ENCODE assay signal across 8 cellular contexts in genomic region chr22:46068908-46069481, GRCh38.
A peak's percentile ranks its signal among the peaks of the same experiment; 100 is the strongest.
DNase-seq lines count a peak whose midpoint lies in the region; ATAC-seq, FAIRE-seq and TF ChIP-seq lines count a peak whose summit lies in the region.

No MANE protein-coding gene starts in this region.

- peak; percentile 78 for FAIRE-seq in keratinocyte (lab: Jason Lieb, UNC)

- H3K27me3 Mint-ChIP-seq in activated naive CD8-positive, alpha-beta T cell treated with anti-CD3 and anti-CD28 coated beads, Interleukin-2, amount 50 U/mL, for 24 hours: no peaks in the 10 kb centered on the region

- peak overlapping the region; percentile 64 to 84 (median 76) for H3K4me3 ChIP-seq in BLaER1 treated with 17β-estradiol and CSF1 and Interleukin-3, amounts not matched to agents 10 nM and 100 nM
- H3K4me3 ChIP-seq in HL-60 (replicated peaks; ENCODE audit: insufficient read depth, low read length): peak overlapping the region; percentile 56
- peak overlapping the region; percentile 54 to 71 (median 59) for H3K4me3 ChIP-seq in keratinocyte (ENCODE audit: control insufficient read depth in 2 of 3, extremely low read depth in 1 of 3, insufficient read depth in 2 of 3, low read depth in 1 of 3, low read length in 3 of 3)
- peak overlapping the region; percentile 90 for H3K4me3 ChIP-seq in thoracic aorta

- H3K9ac ChIP-seq in BLaER1 treated with 17β-estradiol and CSF1 and Interleukin-3, amounts not matched to agents 10 nM and 100 nM: peak overlapping the region; percentile 82 to 94 (median 87)
- peak overlapping the region; percentile 95 for H3K9ac ChIP-seq in keratinocyte (ENCODE audit: control insufficient read depth, extremely low read depth, insufficient read depth, low read length)

- H3K9me3 ChIP-seq in BLaER1 treated with 17β-estradiol and CSF1 and Interleukin-3, amounts not matched to agents 10 nM and 100 nM (replicated peaks in 1 of 11): no peaks in the 10 kb centered on the region
- H3K9me3 ChIP-seq in keratinocyte (ENCODE audit: control insufficient read depth, low read depth, low read length): no peaks in the 10 kb centered on the region
- H3K9me3 ChIP-seq in thoracic aorta: no peaks in the 10 kb centered on the region

- peak overlapping the region; percentile 92 for H3K27ac Mint-ChIP-seq in activated naive CD8-positive, alpha-beta T cell treated with anti-CD3 and anti-CD28 coated beads, Interleukin-2, amount 50 U/mL, for 24 hours

- H3K27me3 ChIP-seq in BLaER1 treated with 17β-estradiol and CSF1 and Interleukin-3, amounts not matched to agents 10 nM and 100 nM: peaks cover 86 to 100% (median 100%) of the 10 kb centered on the region in 11 experiments
- no peaks in the 10 kb centered on the region for H3K27me3 ChIP-seq in HL-60 (ENCODE audit: insufficient read depth, poor library complexity, severe bottlenecking)
- no peaks in the 10 kb centered on the region for H3K27me3 ChIP-seq in keratinocyte (ENCODE audit: control insufficient read depth, extremely low read depth, insufficient read depth, low read length)
- H3K27me3 ChIP-seq in thoracic aorta (replicated peaks; ENCODE audit: insufficient read depth): no peaks in the 10 kb centered on the region

- peaks cover under 1% of the 10 kb centered on the region for H3K9me1 ChIP-seq in keratinocyte (ENCODE audit: control insufficient read depth, extremely low read depth, insufficient read depth, low read length)

- peak overlapping the region; percentile 80 to 94 (median 92) for H3K4me2 ChIP-seq in BLaER1 treated with 17β-estradiol and CSF1 and Interleukin-3, amounts not matched to agents 10 nM and 100 nM
- H3K4me2 ChIP-seq in keratinocyte (ENCODE audit: control insufficient read depth, extremely low read depth, insufficient read depth, low read depth, low read length): peak overlapping the region; percentile 100

- H2AFZ ChIP-seq in keratinocyte (ENCODE audit: control insufficient read depth, low read length): no peak overlapping the region

- H3K36me3 Mint-ChIP-seq in activated naive CD8-positive, alpha-beta T cell treated with anti-CD3 and anti-CD28 coated beads, Interleukin-2, amount 50 U/mL, for 24 hours (ENCODE audit: low read depth): peaks cover 2% of the 10 kb centered on the region

- DNase-seq in HL-60 (ENCODE audit: low read depth in 1 of 2, low spot score in 1 of 2) (peak in 1 of 2 experiments; percentile 42), keratinocyte (ENCODE audit: low read depth, low spot score) (no peak), thoracic aorta (ENCODE audit: low spot score) (no peak), HPDE6-E6E7 (ENCODE audit: extremely low spot score) (no peak), NCI-H526 (lab: John Stamatoyannopoulos, UW) (no peak)
- DNase-seq in activated naive CD8-positive, alpha-beta T cell treated with anti-CD3 and anti-CD28 coated beads, Interleukin-2, amount 50 U/mL, for 24 hours: no peak

- peaks cover 45% of the 10 kb centered on the region for H3K4me1 Mint-ChIP-seq in activated naive CD8-positive, alpha-beta T cell treated with anti-CD3 and anti-CD28 coated beads, Interleukin-2, amount 50 U/mL, for 24 hours

- peak overlapping the region; percentile 70 to 96 (median 92) for H3K27ac ChIP-seq in BLaER1 treated with 17β-estradiol and CSF1 and Interleukin-3, amounts not matched to agents 10 nM and 100 nM
- peak overlapping the region; percentile 98 for H3K27ac ChIP-seq in HL-60 (replicated peaks)
- H3K27ac ChIP-seq in keratinocyte (ENCODE audit: control insufficient read depth, insufficient read depth, low read length): peak overlapping the region; percentile 98
- peak overlapping the region; percentile 97 to 98 for H3K27ac ChIP-seq in thoracic aorta

- H3K36me3 ChIP-seq in BLaER1 treated with 17β-estradiol and CSF1 and Interleukin-3, amounts not matched to agents 10 nM and 100 nM: no peaks in the 10 kb centered on the region
- peaks cover 5 to 13% of the 10 kb centered on the region in 2 experiments for H3K36me3 ChIP-seq in keratinocyte (ENCODE audit: control insufficient read depth in 2 of 2, extremely low read depth in 1 of 2, insufficient read depth in 2 of 2, low read length in 2 of 2)
- H3K36me3 ChIP-seq in thoracic aorta: no peaks in the 10 kb centered on the region

- H3K9me3 Mint-ChIP-seq in activated naive CD8-positive, alpha-beta T cell treated with anti-CD3 and anti-CD28 coated beads, Interleukin-2, amount 50 U/mL, for 24 hours: no peaks in the 10 kb centered on the region

- ATAC-seq in activated naive CD8-positive, alpha-beta T cell treated with anti-CD3 and anti-CD28 coated beads, Interleukin-2, amount 50 U/mL, for 24 hours: no peak
- ATAC-seq in thoracic aorta (ENCODE audit: insufficient number of reproducible peaks, low FRiP score, low read depth): no peak
- ATAC-seq in HG03108 (IDR thresholded peaks at IDR 0.05; ENCODE audit: unreplicated experiment): no peak

- dilution Hi-C loops in keratinocyte (cut with MboI; ENCODE audit: extremely low pct_ligation_motif_present, low sequenced_read_pairs): no loop called here

- TF ChIP-seq CTCF in HL-60 (IDR thresholded peaks at IDR 0.05; ENCODE audit: insufficient read depth, low read length) (no peak), keratinocyte (optimal IDR thresholded peaks at IDR 0.05 in 1 of 3, IDR thresholded peaks at IDR 0.05 in 1 of 3, conservative IDR thresholded peaks at IDR 0.05 in 1 of 3; ENCODE audit: extremely low read depth in 1 of 3, insufficient read depth in 2 of 3, low read length in 3 of 3) (no peak), thoracic aorta (IDR thresholded peaks at IDR 0.05) (no peak)

- peaks cover 84% of the 10 kb centered on the region for H3K79me2 ChIP-seq in keratinocyte (ENCODE audit: control insufficient read depth, insufficient read depth, low read length)

- H3K4me1 ChIP-seq in BLaER1 treated with 17β-estradiol and CSF1 and Interleukin-3, amounts not matched to agents 10 nM and 100 nM: peaks cover 27 to 66% (median 52%) of the 10 kb centered on the region in 10 experiments
- peaks cover 25% of the 10 kb centered on the region for H3K4me1 ChIP-seq in keratinocyte (ENCODE audit: control insufficient read depth, extremely low read depth, insufficient read depth, low read length)
- peaks cover 28 to 53% of the 10 kb centered on the region in 2 donors for H3K4me1 ChIP-seq in thoracic aorta (ENCODE audit: control insufficient read depth in 1 of 2, low read depth in 2 of 2)

- peak overlapping the region; percentile 80 for H3K4me3 Mint-ChIP-seq in activated naive CD8-positive, alpha-beta T cell treated with anti-CD3 and anti-CD28 coated beads, Interleukin-2, amount 50 U/mL, for 24 hours

- peaks cover 3 to 44% (median 21%) of the 10 kb centered on the region in 11 experiments; a peak in 20 of 22 replicates for H4K20me1 ChIP-seq in BLaER1 treated with 17β-estradiol and CSF1 and Interleukin-3, amounts not matched to agents 10 nM and 100 nM
- H4K20me1 ChIP-seq in keratinocyte (ENCODE audit: control insufficient read depth, extremely low read depth, insufficient read depth, low read length): peaks cover 3% of the 10 kb centered on the region
